ENCODE assay signal across 17 cellular contexts in the genomic region with DNA sequence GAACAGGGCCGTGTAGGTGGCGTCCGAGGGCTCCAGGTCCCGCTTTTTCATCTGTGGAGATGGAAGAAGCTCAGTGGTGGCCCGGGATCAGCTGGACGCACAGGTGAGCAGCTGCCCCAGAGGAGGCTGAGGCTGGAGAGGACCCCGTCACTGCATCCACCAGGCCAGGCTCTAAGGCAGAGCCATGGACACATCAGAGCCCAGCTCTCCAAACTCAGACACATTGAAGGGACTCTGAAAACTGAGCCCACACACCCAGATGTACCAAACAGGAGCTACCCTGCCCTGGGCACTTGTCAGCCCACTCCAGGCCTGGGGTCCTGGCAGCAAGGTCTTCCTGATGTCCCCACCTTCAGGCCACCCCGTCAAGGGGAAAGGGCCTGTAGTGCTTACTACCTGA. TPM values are rescaled to one million over a fixed set of nuclear protein-coding genes. Genes with fewer than 3 reads are reported as not detected.
DNase-seq lines count a peak whose midpoint lies in the region; ATAC-seq, FAIRE-seq and TF ChIP-seq lines count a peak whose summit lies in the region.
"Had no signal": no experiment of that assay in that cellular context is flagged by ENCODE, and none has a peak within 500 bp of the region (broad histone marks: within the 10 kb centered on the region; RNA-seq: fewer than 3 reads in every experiment).

No MANE protein-coding gene starts in this region.

- intact Hi-C loops in natural killer cell (cut with micrococcal nuclease): no loop called here

- H4K20me1 ChIP-seq in H1 (replicated peaks in 1 of 2; ENCODE audit: control insufficient read depth in 1 of 2, insufficient read depth in 2 of 2, low read length in 2 of 2) (peaks cover 0 to 7% of the 10 kb centered on the region in 2 experiments), osteoblast (ENCODE audit: insufficient read depth, low read length) (no peaks in the 10 kb centered on the region)

- DNase-seq in natural killer cell treated with Interleukin-12 subunit alpha and Interleukin-12 subunit beta and Interleukin-15 and Interleukin-18, amount 100 ng/mL, for 72 hours (ENCODE audit: low spot score): no peak
- DNase-seq in natural killer cell (no peak), H1 (ENCODE audit: low read depth in 1 of 2, low spot score in 2 of 2) (no peak), osteoblast (ENCODE audit: insufficient read length, low spot score, missing footprints) (peak; percentile 70), C1 segment of cervical spinal cord (lab: John Stamatoyannopoulos, UW) (no peak), SKM-1 treated with dmso at 0.1 percent for 144 hours (lab: John Stamatoyannopoulos, UW; ENCODE audit: unreplicated experiment) (no peak)
- no peak for DNase-seq in stimulated activated naive CD4-positive, alpha-beta T cell (lab: John Stamatoyannopoulos, UW)
- DNase-seq: ACHN; Calu3; CD4-positive, alpha-beta T cell; DMS 273 treated with DMSO at 0.1 percent for 48 hours; DMS79; GM23248; H7 had no signal

- no peaks in the 10 kb centered on the region for H3K9me3 Mint-ChIP-seq in natural killer cell treated with Interleukin-12 subunit alpha and Interleukin-12 subunit beta and Interleukin-15 and Interleukin-18, amount 100 ng/mL, for 72 hours
- H3K9me3 Mint-ChIP-seq in natural killer cell: no peaks in the 10 kb centered on the region
- H3K9me3 Mint-ChIP-seq: CD4-positive, alpha-beta T cell had no signal

- ATAC-seq in natural killer cell treated with Interleukin-12 subunit alpha and Interleukin-12 subunit beta and Interleukin-15 and Interleukin-18, amount 100 ng/mL, for 72 hours: peak; percentile 28 to 55
- ATAC-seq in natural killer cell: no peak
- ATAC-seq: GM12878 had no signal

- H2BK120ac ChIP-seq in H1 (replicated peaks; ENCODE audit: low read depth, low read length): no peak overlapping the region

- H3K56ac ChIP-seq in H1 (replicated peaks; ENCODE audit: insufficient read length, low read depth, low read length): no peak overlapping the region

- POLR2A ChIA-PET in H1 (lab: Charles Lee; ENCODE audit: partially characterized antibody): interaction anchor here (0.6 to 3.5 kb wide), 15 partner anchors 9 to 70 kb away, joined by 3 to 18 read pairs (median 4); partner anchors contain the start of genes BUD31, CPSF4, PDAP1 and PTCD1

- no peak overlapping the region for H3K4me3 Mint-ChIP-seq in natural killer cell treated with Interleukin-12 subunit alpha and Interleukin-12 subunit beta and Interleukin-15 and Interleukin-18, amount 100 ng/mL, for 72 hours
- no peak overlapping the region for H3K4me3 Mint-ChIP-seq in natural killer cell
- H3K4me3 Mint-ChIP-seq: CD4-positive, alpha-beta T cell had no signal

- H2BK15ac ChIP-seq in H1 (ENCODE audit: low read length): no peak overlapping the region

- no peak overlapping the region for H2BK12ac ChIP-seq in H1 (ENCODE audit: low read depth, low read length)

- TF ChIP-seq CTCF in natural killer cell (IDR thresholded peaks at IDR 0.05) (no peak), H1 (IDR thresholded peaks at IDR 0.05; ENCODE audit: control extremely low read depth in 1 of 3, insufficient read depth in 1 of 3, low read depth in 1 of 3, low read length in 3 of 3) (no peak), osteoblast (IDR thresholded peaks at IDR 0.05; ENCODE audit: extremely low read depth, low read depth, low read length) (no peak)

- TF ChIP-seq POLR2A in H1 (IDR thresholded peaks at IDR 0.05; ENCODE audit: control extremely low read depth in 1 of 2, low read depth in 2 of 2, low read length in 2 of 2): no peak

- FAIRE-seq in H1 (lab: Jason Lieb, UNC): no peak
- FAIRE-seq: GM12878, GM18507 had no signal

- no peak overlapping the region for H2BK5ac ChIP-seq in H1 (ENCODE audit: low read depth, low read length)

- no peak overlapping the region for H2AK5ac ChIP-seq in H1 (ENCODE audit: low read depth, low read length)

- H3K9me3 ChIP-seq in H1 (ENCODE audit: insufficient read depth in 2 of 2, low read depth in 1 of 2, low read length in 1 of 2) (no peaks in the 10 kb centered on the region; a peak in 1 of 4 replicates), osteoblast (ENCODE audit: low read depth, low read length) (no peaks in the 10 kb centered on the region)
- H3K9me3 ChIP-seq: BLaER1 treated with 17β-estradiol and CSF1 and Interleukin-3, amounts not matched to agents 10 nM and 100 nM had no signal

- H2AFZ ChIP-seq in H1 (ENCODE audit: low read length) (no peak overlapping the region), osteoblast (ENCODE audit: low read length) (no peak overlapping the region)
- H2AFZ ChIP-seq: GM23248 had no signal

- no peak overlapping the region for H4K5ac ChIP-seq in H1 (ENCODE audit: insufficient read length, low read depth, low read length)

- H2BK20ac ChIP-seq in H1 (ENCODE audit: low read length): no peak overlapping the region

- H3K14ac ChIP-seq in H1 (ENCODE audit: insufficient read length): no peak overlapping the region

- no peak overlapping the region for H3K18ac ChIP-seq in H1 (ENCODE audit: extremely low read depth, low read length)

- no peak overlapping the region for H3K4ac ChIP-seq in H1 (replicated peaks; ENCODE audit: insufficient read length, low read depth, low read length)

- WGBS in H1 (ENCODE audit: extremely low coverage in 1 of 2, insufficient coverage in 1 of 2, insufficient read length in 1 of 2, insufficient replicate concordance in 2 of 2, low coverage in 1 of 2, low lambda C conversion rate in 2 of 2, missing lambda C conversion rate in 1 of 2), 2 experiments: 90% methylated on average over 8 of the region's 8 CpGs; no CpG with 5 or more reads in 1 of the 2 experiments

- H3K4me2 ChIP-seq in H1 (ENCODE audit: insufficient read depth in 1 of 2, low read depth in 2 of 2, low read length in 2 of 2): no peak overlapping the region
- no peak overlapping the region for H3K4me2 ChIP-seq in osteoblast (ENCODE audit: insufficient read depth, low read length)
- H3K4me2 ChIP-seq: BLaER1 treated with 17β-estradiol and CSF1 and Interleukin-3, amounts not matched to agents 10 nM and 100 nM had no signal

- H3K23me2 ChIP-seq in H1 (ENCODE audit: low read depth, low read length): no peaks in the 10 kb centered on the region

- no peak overlapping the region for H3K27ac ChIP-seq in H1 (ENCODE audit: low read depth, low read length)
- H3K27ac ChIP-seq in osteoblast (ENCODE audit: low read depth, low read length): no peak overlapping the region
- H3K27ac ChIP-seq: BLaER1 treated with 17β-estradiol and CSF1 and Interleukin-3, amounts not matched to agents 10 nM and 100 nM; GM23248 had no signal

- no peak overlapping the region for H3K23ac ChIP-seq in H1 (ENCODE audit: insufficient read length)

- no peaks in the 10 kb centered on the region for H3K27me3 ChIP-seq in H1 (replicated peaks in 1 of 4; ENCODE audit: control insufficient read depth in 3 of 4, extremely low read depth in 1 of 4, insufficient read depth in 3 of 4, low read length in 3 of 4)
- no peaks in the 10 kb centered on the region for H3K27me3 ChIP-seq in osteoblast (ENCODE audit: insufficient read depth, low read length)
- H3K27me3 ChIP-seq: BLaER1 treated with 17β-estradiol and CSF1 and Interleukin-3, amounts not matched to agents 10 nM and 100 nM had no signal

- no peak for TF ChIP-seq EP300 in H1 (IDR thresholded peaks at IDR 0.05; ENCODE audit: borderline replicate concordance in 1 of 2, low read depth in 2 of 2, low read length in 2 of 2)

- H3K79me1 ChIP-seq in H1 (ENCODE audit: low read depth, low read length): no peaks in the 10 kb centered on the region; the same call in 1 of the 2 replicates

- CTCF ChIA-PET in H1 (lab: Charles Lee; ENCODE audit: partially characterized antibody): interaction anchor here (0.6 to 1.1 kb wide), 4 partner anchors 18 to 483 kb away, joined by 3 to 4 read pairs (median 3); no protein-coding TSS in a partner anchor

- no peak overlapping the region for H3K27ac Mint-ChIP-seq in natural killer cell treated with Interleukin-12 subunit alpha and Interleukin-12 subunit beta and Interleukin-15 and Interleukin-18, amount 100 ng/mL, for 72 hours
- no peak overlapping the region for H3K27ac Mint-ChIP-seq in natural killer cell
- H3K27ac Mint-ChIP-seq: CD4-positive, alpha-beta T cell had no signal

- no peaks in the 10 kb centered on the region for H3K27me3 Mint-ChIP-seq in natural killer cell treated with Interleukin-12 subunit alpha and Interleukin-12 subunit beta and Interleukin-15 and Interleukin-18, amount 100 ng/mL, for 72 hours
- no peaks in the 10 kb centered on the region for H3K27me3 Mint-ChIP-seq in natural killer cell (ENCODE audit: low read depth in 2 of 2)
- H3K27me3 Mint-ChIP-seq: CD4-positive, alpha-beta T cell had no signal

- H3K79me2 ChIP-seq in H1 (ENCODE audit: control insufficient read depth in 1 of 2, insufficient read depth in 2 of 2, low read length in 2 of 2) (no peaks in the 10 kb centered on the region), osteoblast (ENCODE audit: insufficient read depth, low read length) (no peaks in the 10 kb centered on the region)

- H3K4me3 ChIP-seq in H1 (ENCODE audit: extremely low read depth in 1 of 4, insufficient read depth in 2 of 4, low read depth in 3 of 4, low read length in 4 of 4): no peak overlapping the region
- H3K4me3 ChIP-seq in osteoblast (ENCODE audit: insufficient read depth, low read length): no peak overlapping the region
- H3K4me3 ChIP-seq: BLaER1 treated with 17β-estradiol and CSF1 and Interleukin-3, amounts not matched to agents 10 nM and 100 nM; GM12878; GM23248 had no signal

- H3K4me1 ChIP-seq in H1 (replicated peaks in 1 of 4; ENCODE audit: control insufficient read depth in 3 of 4, insufficient read depth in 4 of 4, low read length in 3 of 4) (no peaks in the 10 kb centered on the region), osteoblast (ENCODE audit: insufficient read depth, low read length) (no peaks in the 10 kb centered on the region)
- H3K4me1 ChIP-seq: BLaER1 treated with 17β-estradiol and CSF1 and Interleukin-3, amounts not matched to agents 10 nM and 100 nM had no signal

- no peak for TF ChIP-seq RAD21 in H1 (IDR thresholded peaks at IDR 0.05 in 1 of 2, conservative IDR thresholded peaks at IDR 0.05 in 1 of 2; ENCODE audit: low read depth in 2 of 2, low read length in 2 of 2)

- no peaks in the 10 kb centered on the region for H3K4me1 Mint-ChIP-seq in natural killer cell treated with Interleukin-12 subunit alpha and Interleukin-12 subunit beta and Interleukin-15 and Interleukin-18, amount 100 ng/mL, for 72 hours (ENCODE audit: low read depth in 2 of 2)
- no peaks in the 10 kb centered on the region for H3K4me1 Mint-ChIP-seq in natural killer cell

- no peak overlapping the region for H4K91ac ChIP-seq in H1 (replicated peaks; ENCODE audit: insufficient read length, low read length)

- H3K36me3 Mint-ChIP-seq in natural killer cell treated with Interleukin-12 subunit alpha and Interleukin-12 subunit beta and Interleukin-15 and Interleukin-18, amount 100 ng/mL, for 72 hours: no peaks in the 10 kb centered on the region
- no peaks in the 10 kb centered on the region for H3K36me3 Mint-ChIP-seq in natural killer cell

- no peak overlapping the region for H3K9ac ChIP-seq in H1 (replicated peaks in 1 of 4; ENCODE audit: extremely low read depth in 1 of 4, low read depth in 3 of 4, low read length in 3 of 4)
- H3K9ac ChIP-seq: GM23248 had no signal

- peaks cover 19 to 67% (median 50%) of the 10 kb centered on the region in 4 experiments for H3K36me3 ChIP-seq in H1 (ENCODE audit: control insufficient read depth in 2 of 4, insufficient read depth in 4 of 4, low read length in 3 of 4)
- H3K36me3 ChIP-seq in osteoblast (ENCODE audit: insufficient read depth, low read length): peaks cover 26% of the 10 kb centered on the region

- H4K8ac ChIP-seq in H1 (ENCODE audit: extremely low read depth, insufficient read depth, low read length): 0 out of 2 replicates have a peak overlapping the region, but pooled peaks have one; percentile 46

RNA-seq across cellular contexts. Expression of gene PTCD1, which starts 8.8 kb away (rescaled TPM):
- total RNA-seq in natural killer cell treated with Interleukin-12 subunit alpha and Interleukin-12 subunit beta and Interleukin-15 and Interleukin-18, amount 100 ng/mL, for 72 hours: 10 to 100 TPM in 1 of 2 donors, 1 to 10 TPM in 1; 5.9 to 15.3 TPM
- 1 to 10 TPM; 5.3 to 6.6 (median 6.4) TPM for total RNA-seq in natural killer cell
- total RNA-seq in H1 (2021; fragmentation: NEBNext Ultra II Directional; extraction: Animal tissue kit (Norgen Biotek cat#: 25700)): 7.5 and 8.5 TPM in 2 replicates
- 7.6 and 9.6 TPM in 2 replicates for polyA plus RNA-seq in H1 (2011; rRNA removed)
- 9.6 TPM for polyA plus RNA-seq in H1 (2011; cell fraction: cytosol; rRNA removed)
- 14.9 TPM for polyA plus RNA-seq in H1 (2011; cell fraction: nucleus; rRNA removed)
- 8.4 to 9.8 TPM (median 9.2 TPM) in 4 replicates for polyA plus RNA-seq in H1 (2012, experiment 1 of 2)
- polyA plus RNA-seq in H1 (2012, experiment 2 of 2): 7.8 TPM
- polyA plus RNA-seq in H1 (2013, experiment 1 of 2): 5.9 TPM
- 5.8 TPM for polyA plus RNA-seq in H1 (2013, experiment 2 of 2)
- 7.4 and 7.9 TPM in 2 replicates for polyA minus RNA-seq in H1 (2011; rRNA and poly(A)+ RNA removed)
- polyA minus RNA-seq in H1 (2011; cell fraction: cytosol; rRNA and poly(A)+ RNA removed): 8.7 TPM
- 7.7 TPM for polyA minus RNA-seq in H1 (2011; cell fraction: nucleus; rRNA and poly(A)+ RNA removed)
- 5.3 and 7.6 TPM in 2 replicates for total RNA-seq in osteoblast

RNA-seq across cellular contexts. Expression of gene CPSF4, which starts 9.0 kb away (rescaled TPM):
- 10 to 100 TPM; 51.1 to 91.1 TPM for total RNA-seq in natural killer cell treated with Interleukin-12 subunit alpha and Interleukin-12 subunit beta and Interleukin-15 and Interleukin-18, amount 100 ng/mL, for 72 hours
- total RNA-seq in natural killer cell (10 to 100 TPM; 54.0 to 61.6 (median 54.8) TPM), osteoblast (80.2 and 101 TPM in 2 replicates)
- 74.8 and 77.5 TPM in 2 replicates for total RNA-seq in H1 (2021; fragmentation: NEBNext Ultra II Directional; extraction: Animal tissue kit (Norgen Biotek cat#: 25700))
- polyA plus RNA-seq in H1 (2011; rRNA removed): 103 and 156 TPM in 2 replicates
- 114 TPM for polyA plus RNA-seq in H1 (2011; cell fraction: cytosol; rRNA removed)
- polyA plus RNA-seq in H1 (2011; cell fraction: nucleus; rRNA removed): 301 TPM
- polyA plus RNA-seq in H1 (2012, experiment 1 of 2): 66.8 to 95.4 TPM (median 80.9 TPM) in 4 replicates
- polyA plus RNA-seq in H1 (2012, experiment 2 of 2): 75.9 TPM
- polyA plus RNA-seq in H1 (2013, experiment 1 of 2): 46.9 TPM
- 42.5 TPM for polyA plus RNA-seq in H1 (2013, experiment 2 of 2)
- polyA minus RNA-seq in H1 (2011; rRNA and poly(A)+ RNA removed): 105 and 116 TPM in 2 replicates
- 59.0 TPM for polyA minus RNA-seq in H1 (2011; cell fraction: cytosol; rRNA and poly(A)+ RNA removed)
- polyA minus RNA-seq in H1 (2011; cell fraction: nucleus; rRNA and poly(A)+ RNA removed): 86.4 TPM

RNA-seq across cellular contexts. Expression of gene BUD31, which starts 21.0 kb away (rescaled TPM):
- 100 to 1,000 TPM; 145 to 147 TPM for total RNA-seq in natural killer cell treated with Interleukin-12 subunit alpha and Interleukin-12 subunit beta and Interleukin-15 and Interleukin-18, amount 100 ng/mL, for 72 hours
- total RNA-seq in natural killer cell (100 to 1,000 TPM; 145 to 190 (median 187) TPM), osteoblast (122 and 124 TPM in 2 replicates)
- 114 and 121 TPM in 2 replicates for total RNA-seq in H1 (2021; fragmentation: NEBNext Ultra II Directional; extraction: Animal tissue kit (Norgen Biotek cat#: 25700))
- 46.7 and 72.0 TPM in 2 replicates for polyA plus RNA-seq in H1 (2011; rRNA removed)
- 65.3 TPM for polyA plus RNA-seq in H1 (2011; cell fraction: cytosol; rRNA removed)
- polyA plus RNA-seq in H1 (2011; cell fraction: nucleus; rRNA removed): 53.6 TPM
- polyA plus RNA-seq in H1 (2012, experiment 1 of 2): 80.2 to 121 TPM (median 93.7 TPM) in 4 replicates
- polyA plus RNA-seq in H1 (2012, experiment 2 of 2): 53.6 TPM
- polyA plus RNA-seq in H1 (2013, experiment 1 of 2): 120 TPM
- polyA plus RNA-seq in H1 (2013, experiment 2 of 2): 127 TPM
- 18.5 and 23.9 TPM in 2 replicates for polyA minus RNA-seq in H1 (2011; rRNA and poly(A)+ RNA removed)
- polyA minus RNA-seq in H1 (2011; cell fraction: cytosol; rRNA and poly(A)+ RNA removed): 20.2 TPM
- polyA minus RNA-seq in H1 (2011; cell fraction: nucleus; rRNA and poly(A)+ RNA removed): 20.8 TPM

RNA-seq across cellular contexts. Expression of gene PDAP1, which starts 21.4 kb away (rescaled TPM):
- 100 to 1,000 TPM; 114 to 145 TPM for total RNA-seq in natural killer cell treated with Interleukin-12 subunit alpha and Interleukin-12 subunit beta and Interleukin-15 and Interleukin-18, amount 100 ng/mL, for 72 hours
- total RNA-seq in natural killer cell (10 to 100 TPM; 55.3 to 60.6 (median 59.3) TPM), osteoblast (33.0 and 33.7 TPM in 2 replicates)
- 169 and 174 TPM in 2 replicates for total RNA-seq in H1 (2021; fragmentation: NEBNext Ultra II Directional; extraction: Animal tissue kit (Norgen Biotek cat#: 25700))
- 26.6 and 37.1 TPM in 2 replicates for polyA plus RNA-seq in H1 (2011; rRNA removed)
- polyA plus RNA-seq in H1 (2011; cell fraction: cytosol; rRNA removed): 121 TPM
- 34.9 TPM for polyA plus RNA-seq in H1 (2011; cell fraction: nucleus; rRNA removed)
- 210 to 261 TPM (median 258 TPM) in 4 replicates for polyA plus RNA-seq in H1 (2012, experiment 1 of 2)
- 117 TPM for polyA plus RNA-seq in H1 (2012, experiment 2 of 2)
- polyA plus RNA-seq in H1 (2013, experiment 1 of 2): 114 TPM
- 125 TPM for polyA plus RNA-seq in H1 (2013, experiment 2 of 2)
- polyA minus RNA-seq in H1 (2011; rRNA and poly(A)+ RNA removed): 5.6 and 11.0 TPM in 2 replicates
- polyA minus RNA-seq in H1 (2011; cell fraction: cytosol; rRNA and poly(A)+ RNA removed): 30.0 TPM
- 9.4 TPM for polyA minus RNA-seq in H1 (2011; cell fraction: nucleus; rRNA and poly(A)+ RNA removed)

RNA-seq across cellular contexts. Expression of gene ATP5MF, which starts 36.2 kb away (rescaled TPM):
- total RNA-seq in natural killer cell treated with Interleukin-12 subunit alpha and Interleukin-12 subunit beta and Interleukin-15 and Interleukin-18, amount 100 ng/mL, for 72 hours: 100 to 1,000 TPM; 167 to 319 TPM
- total RNA-seq in natural killer cell (100 to 1,000 TPM in 2 of 3 donors, 10 to 100 TPM in 1; 90.8 to 123 (median 111) TPM), osteoblast (330 and 342 TPM in 2 replicates)
- total RNA-seq in H1 (2021; fragmentation: NEBNext Ultra II Directional; extraction: Animal tissue kit (Norgen Biotek cat#: 25700)): 506 and 539 TPM in 2 replicates
- 2,240 and 4,362 TPM in 2 replicates for polyA plus RNA-seq in H1 (2011; rRNA removed)
- 1,896 TPM for polyA plus RNA-seq in H1 (2011; cell fraction: cytosol; rRNA removed)
- 311 TPM for polyA plus RNA-seq in H1 (2011; cell fraction: nucleus; rRNA removed)
- polyA plus RNA-seq in H1 (2012, experiment 1 of 2): 1,096 to 1,517 TPM (median 1,385 TPM) in 4 replicates
- 20,372 TPM for polyA plus RNA-seq in H1 (2012, experiment 2 of 2)
- 727 TPM for polyA plus RNA-seq in H1 (2013, experiment 1 of 2)
- 672 TPM for polyA plus RNA-seq in H1 (2013, experiment 2 of 2)
- 145 and 164 TPM in 2 replicates for polyA minus RNA-seq in H1 (2011; rRNA and poly(A)+ RNA removed)
- 160 TPM for polyA minus RNA-seq in H1 (2011; cell fraction: cytosol; rRNA and poly(A)+ RNA removed)
- 92.3 TPM for polyA minus RNA-seq in H1 (2011; cell fraction: nucleus; rRNA and poly(A)+ RNA removed)

Comparison
In these comparisons a context has a peak if more than half of its experiments do, and no peak if none do; other contexts are left out.
1. ATAC-seq: peak in natural killer cell treated with Interleukin-12 subunit alpha and Interleukin-12 subunit beta and Interleukin-15 and Interleukin-18, amount 100 ng/mL, for 72 hours (2 of 2); none in natural killer cell (0 of 3).